Comparison of ENCODE assay signal across 25 cellular contexts in genomic region chr10:20088302-20088701, GRCh38.
"Had no signal": no experiment of that assay in that cellular context is flagged by ENCODE, and none has a peak within 500 bp of the region (broad histone marks: within the 10 kb centered on the region; RNA-seq: fewer than 3 reads in every experiment).

No MANE protein-coding gene starts in this region.

- ATAC-seq: activated naive CD4-positive, alpha-beta T cell treated with anti-CD3 and anti-CD28 coated beads, Interleukin-2, amount 50 U/mL, for 72 hours; activated T-cell treated with anti-CD3 and anti-CD28 coated beads, Interleukin-2, amount 50 U/mL, for 72 hours; natural killer cell treated with Interleukin-12 subunit alpha and Interleukin-12 subunit beta and Interleukin-15 and Interleukin-18, amount 100 ng/mL, for 72 hours; sciatic nerve; stimulated activated memory B cell treated with anti-CD40 and anti-IgM and Interleukin-4, amounts not matched to agents 10 μg/mL and 1 μg/mL and 100 μg/mL, for 72 hours; stimulated activated naive CD8-positive, alpha-beta T cell treated with anti-CD3 and anti-CD28 coated beads, Interleukin-15, amount 100 ng/mL, for 72 hours; upper lobe of right lung had no signal

- H3K4me3 ChIP-seq: adrenal gland, cardiac muscle cell, esophagus muscularis mucosa, heart left ventricle, smooth muscle cell, upper lobe of right lung had no signal

- H3K36me3 ChIP-seq: adrenal gland, cardiac muscle cell, esophagus muscularis mucosa, heart left ventricle, upper lobe of right lung had no signal

- DNase-seq: activated CD4-positive, alpha-beta T cell treated with anti-CD3 and anti-CD28 coated beads for 4 hours; activated CD4-positive, alpha-beta T cell treated with anti-CD3 and anti-CD28 coated beads, Interleukin-2, amount 50 U/mL, for 4 hours; activated naive CD4-positive, alpha-beta T cell; activated T-cell treated with anti-CD3 and anti-CD28 coated beads for 4 hours; activated T-cell treated with anti-CD3 and anti-CD28 coated beads, Interleukin-2, amount 50 U/mL, for 72 hours; adrenal gland; aorta; effector CD4-positive, alpha-beta T cell; heart left ventricle; midbrain; posterior cingulate gyrus; stimulated activated CD4-positive, alpha-beta T cell treated with anti-CD3 and anti-CD28 coated beads, Interleukin-1b, Interleukin-23, amount 100 ng/mL, for 48 hours; stimulated activated CD4-positive, alpha-beta T cell treated with anti-CD3 and anti-CD28 coated beads, Interleukin-4, amount 100 ng/mL, for 4 hours; stimulated activated CD8-positive, alpha-beta memory T cell treated with anti-CD3 and anti-CD28 coated beads, Interleukin-4, amount 100 ng/mL, for 48 hours; stimulated activated naive CD8-positive, alpha-beta T cell treated with anti-CD3 and anti-CD28 coated beads, Interleukin-15, amount 100 ng/mL, for 72 hours; substantia nigra; upper lobe of right lung had no signal

- H3K27ac ChIP-seq: adrenal gland, cardiac muscle cell, esophagus muscularis mucosa, foreskin keratinocyte, heart left ventricle, upper lobe of right lung had no signal

- H3K9me3 ChIP-seq: adrenal gland, esophagus muscularis mucosa, upper lobe of right lung had no signal

- H3K27me3 ChIP-seq: adrenal gland, cardiac muscle cell, esophagus muscularis mucosa, foreskin keratinocyte, heart left ventricle, upper lobe of right lung had no signal

- H3K4me1 ChIP-seq: upper lobe of right lung had no signal
